Comparison of ENCODE assay signal across 2 cellular contexts in the genomic region with DNA sequence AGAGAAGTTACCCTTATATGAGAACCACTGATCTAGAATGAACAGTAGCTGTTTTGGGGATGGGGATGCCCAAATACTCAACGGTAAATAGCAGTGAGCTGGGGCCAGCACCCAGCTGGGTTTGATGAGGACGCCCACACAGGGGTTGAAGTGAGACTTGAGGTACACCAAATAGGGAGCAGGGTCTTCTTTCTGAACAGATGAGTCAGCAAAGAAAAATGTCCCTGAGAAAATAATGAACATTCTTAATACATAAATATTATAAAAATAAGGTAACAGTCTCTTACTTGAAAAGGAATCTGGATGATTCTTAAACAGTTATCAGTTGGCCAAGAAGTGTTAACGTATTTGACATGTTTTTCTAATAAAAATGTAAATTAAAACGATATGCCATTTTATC.
A peak's percentile ranks its signal among the peaks of the same experiment; 100 is the strongest.
TF ChIP-seq lines count a peak whose summit lies in the region.

No MANE protein-coding gene starts in this region.

TF ChIP-seq in HepG2, 621 proteins besides CTCF, POLR2A, EP300 and RAD21:
- TF ChIP-seq ZNF747 (CRISPR knock-in tag; IDR thresholded peaks at IDR 0.05; ENCODE audit: borderline replicate concordance) = no peak
- peak; percentile 12 to 57; a peak in 2 of 4 replicates for TF ChIP-seq MAFK (conservative IDR thresholded peaks at IDR 0.05 in 1 of 2, IDR thresholded peaks at IDR 0.05 in 1 of 2; ENCODE audit: low read length in 2 of 2)

TF ChIP-seq in K562, 482 proteins besides CTCF, POLR2A, EP300 and RAD21:
- TF ChIP-seq ZFP36 (IDR thresholded peaks at IDR 0.05; ENCODE audit: low read depth, low read length, partially characterized antibody) = no peak
- no peak for TF ChIP-seq ZSCAN29 (IDR thresholded peaks at IDR 0.05)
- TF ChIP-seq FOS (IDR thresholded peaks at IDR 0.05; ENCODE audit: extremely low read depth, insufficient read length) = no peak
- TF ChIP-seq ZNF717 (CRISPR knock-in tag; IDR thresholded peaks at IDR 0.05) = no peak
- peak; percentile 23; the same call in 1 of the 2 replicates for TF ChIP-seq C11orf30 (IDR thresholded peaks at IDR 0.05; ENCODE audit: low read depth)
- TF ChIP-seq ZNF316 (IDR thresholded peaks at IDR 0.05) = peak; percentile 61
- TF ChIP-seq, protein P1, sequence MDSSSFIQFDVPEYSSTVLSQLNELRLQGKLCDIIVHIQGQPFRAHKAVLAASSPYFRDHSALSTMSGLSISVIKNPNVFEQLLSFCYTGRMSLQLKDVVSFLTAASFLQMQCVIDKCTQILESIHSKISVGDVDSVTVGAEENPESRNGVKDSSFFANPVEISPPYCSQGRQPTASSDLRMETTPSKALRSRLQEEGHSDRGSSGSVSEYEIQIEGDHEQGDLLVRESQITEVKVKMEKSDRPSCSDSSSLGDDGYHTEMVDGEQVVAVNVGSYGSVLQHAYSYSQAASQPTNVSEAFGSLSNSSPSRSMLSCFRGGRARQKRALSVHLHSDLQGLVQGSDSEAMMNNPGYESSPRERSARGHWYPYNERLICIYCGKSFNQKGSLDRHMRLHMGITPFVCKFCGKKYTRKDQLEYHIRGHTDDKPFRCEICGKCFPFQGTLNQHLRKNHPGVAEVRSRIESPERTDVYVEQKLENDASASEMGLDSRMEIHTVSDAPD (CRISPR knock-in tag; IDR thresholded peaks at IDR 0.05) = no peak
- TF ChIP-seq ZNF696 (CRISPR knock-in tag; conservative IDR thresholded peaks at IDR 0.05) = no peak
TF ChIP-seq in K562: peak in this region for 2.
